ENCODE assay signal across 10 cellular contexts in genomic region chr14:105088812-105089745, GRCh38. TPM values are rescaled to one million over a fixed set of nuclear protein-coding genes. Genes with fewer than 3 reads are reported as not detected.
DNase-seq lines count a peak whose midpoint lies in the region; ATAC-seq and TF ChIP-seq lines count a peak whose summit lies in the region.
"Had no signal": no experiment of that assay in that cellular context is flagged by ENCODE, and none has a peak within 500 bp of the region (broad histone marks: within the 10 kb centered on the region; RNA-seq: fewer than 3 reads in every experiment).

No MANE protein-coding gene starts in this region.

- no CpG with 5 or more reads among the region's 24 CpGs for WGBS in trophoblast cell (ENCODE audit: extremely low coverage, insufficient coverage, insufficient read length)

- H2AFZ ChIP-seq in trophoblast cell (ENCODE audit: insufficient read depth, low read length, poor library complexity), result no peak overlapping the region

- H3K4me2 ChIP-seq in trophoblast cell (ENCODE audit: low read length), result peak overlapping the region; percentile 52
- H3K4me2 ChIP-seq: SK-N-SH had no signal

- no peak overlapping the region for H4K12ac ChIP-seq in trophoblast cell (ENCODE audit: low read depth, low read length)

- peaks cover 3% of the 10 kb centered on the region for H3K79me2 ChIP-seq in trophoblast cell (ENCODE audit: control insufficient read depth, insufficient read depth, low read length, poor library complexity)

- no peaks in the 10 kb centered on the region for H3K9me3 Mint-ChIP-seq in CD8-positive, alpha-beta T cell
- H3K9me3 Mint-ChIP-seq in HFFc6, result no peaks in the 10 kb centered on the region

- H3K4me1 ChIP-seq in CD8-positive, alpha-beta T cell (ENCODE audit: insufficient read depth, low read length), result peaks cover 47% of the 10 kb centered on the region
- peaks cover 42 to 53% of the 10 kb centered on the region in 2 experiments for H3K4me1 ChIP-seq in trophoblast cell (ENCODE audit: control insufficient read depth in 1 of 2, insufficient read depth in 2 of 2, low read length in 2 of 2)

- no peak overlapping the region for H3K4ac ChIP-seq in trophoblast cell (ENCODE audit: low read depth, low read length)

- H3K27ac ChIP-seq in CD8-positive, alpha-beta T cell (ENCODE audit: low read depth, low read length), result no peak overlapping the region
- peak overlapping the region; percentile 48 for H3K27ac ChIP-seq in trophoblast cell (ENCODE audit: low read depth, low read length)
- H3K27ac ChIP-seq: right lobe of liver had no signal

- H3K4me3 Mint-ChIP-seq in CD8-positive, alpha-beta T cell, result peak overlapping the region; percentile 74
- peak overlapping the region; percentile 53 for H3K4me3 Mint-ChIP-seq in HFFc6

- no peaks in the 10 kb centered on the region for H3K27me3 ChIP-seq in CD8-positive, alpha-beta T cell (ENCODE audit: insufficient read depth, low read length)
- no peaks in the 10 kb centered on the region for H3K27me3 ChIP-seq in trophoblast cell (ENCODE audit: insufficient read depth, low read length)

- POLR2A ChIA-PET in CD8-positive, alpha-beta T cell (lab: Charles Lee), result interaction anchor here (0.6 to 3.5 kb wide), 2 partner anchors 23 to 24 kb away, joined by 3 to 36 read pairs; partner anchors contain the start of gene GPR132

- no peak overlapping the region for H3K4me3 ChIP-seq in CD8-positive, alpha-beta T cell (ENCODE audit: low read depth, low read length)
- peak overlapping the region; percentile 13 for H3K4me3 ChIP-seq in trophoblast cell (ENCODE audit: low read depth, low read length)
- H3K4me3 ChIP-seq: right lobe of liver had no signal

- H3K18ac ChIP-seq in trophoblast cell (ENCODE audit: low read length), result peak overlapping the region; percentile 5

- H3K36me3 Mint-ChIP-seq in CD8-positive, alpha-beta T cell, result no peaks in the 10 kb centered on the region
- peaks cover 2% of the 10 kb centered on the region; the same call in 1 of the 2 replicates for H3K36me3 Mint-ChIP-seq in HFFc6 (ENCODE audit: low read depth)

- TF ChIP-seq CTCF in CD8-positive, alpha-beta T cell (IDR thresholded peaks at IDR 0.05), result no peak
- TF ChIP-seq CTCF in HFFc6 (IDR thresholded peaks at IDR 0.05), result no peak

- no peaks in the 10 kb centered on the region for H3K27me3 Mint-ChIP-seq in CD8-positive, alpha-beta T cell (ENCODE audit: low read depth)
- peaks cover 5% of the 10 kb centered on the region; the same call in 1 of the 2 replicates for H3K27me3 Mint-ChIP-seq in HFFc6 (ENCODE audit: insufficient read depth)

- intact Hi-C loops in CD8-positive, alpha-beta T cell (cut with DNase I, micrococcal nuclease), result loop anchor here in 1 of 2 experiments (5.0 kb wide), 1 partner anchor 42 kb away; no protein-coding TSS in a partner anchor

- no peak overlapping the region for H3K9ac ChIP-seq in trophoblast cell (ENCODE audit: low read length)
- H3K9ac ChIP-seq: SK-N-SH had no signal

- H3K27ac Mint-ChIP-seq in CD8-positive, alpha-beta T cell, result no peak overlapping the region
- H3K27ac Mint-ChIP-seq in HFFc6, result peak overlapping the region; percentile 91

- H3K4me1 Mint-ChIP-seq in CD8-positive, alpha-beta T cell (ENCODE audit: low read depth), result peaks cover 13% of the 10 kb centered on the region
- H3K4me1 Mint-ChIP-seq in HFFc6 (ENCODE audit: low read depth), result peaks cover 32% of the 10 kb centered on the region

- ATAC-seq in CD8-positive, alpha-beta T cell, result no peak
- ATAC-seq in HG03342 (IDR thresholded peaks at IDR 0.05; ENCODE audit: unreplicated experiment), result no peak
- ATAC-seq in SK-N-SH treated with all-trans-retinoic acid at 6 μM for 48 hours, result no peak

- H3K23ac ChIP-seq in trophoblast cell (ENCODE audit: low read length), result no peak overlapping the region

- no peak for DNase-seq in CD8-positive, alpha-beta T cell
- no peak for DNase-seq in HFFc6
- DNase-seq in ecto neural progenitor cell (ENCODE audit: low spot score), result peak; percentile 51
- DNase-seq in trophoblast cell, result no peak
- no peak for DNase-seq in nucleus accumbens (lab: John Stamatoyannopoulos, UW)
- DNase-seq: NCI-H146 had no signal

- peaks cover 26% of the 10 kb centered on the region for H3K79me1 ChIP-seq in trophoblast cell (ENCODE audit: low read length)

- H3K14ac ChIP-seq in trophoblast cell (ENCODE audit: low read length), result no peak overlapping the region

- no peak overlapping the region for H4K91ac ChIP-seq in trophoblast cell (ENCODE audit: low read depth, low read length)

- peak overlapping the region; percentile 7 for H2BK12ac ChIP-seq in trophoblast cell (ENCODE audit: low read length)

- no peaks in the 10 kb centered on the region for H3K36me3 ChIP-seq in CD8-positive, alpha-beta T cell (ENCODE audit: insufficient read depth, low read length)
- no peaks in the 10 kb centered on the region for H3K36me3 ChIP-seq in trophoblast cell (ENCODE audit: control insufficient read depth in 1 of 2, insufficient read depth in 2 of 2, low read length in 2 of 2)
- H3K36me3 ChIP-seq: right lobe of liver had no signal

- no peak overlapping the region for H2BK120ac ChIP-seq in trophoblast cell (ENCODE audit: insufficient read depth, low read length, poor library complexity)

- no peak overlapping the region for H4K8ac ChIP-seq in trophoblast cell (ENCODE audit: low read depth, low read length)

- peak overlapping the region; percentile 15 for H2AK5ac ChIP-seq in trophoblast cell (ENCODE audit: low read length)

- CTCF ChIA-PET in CD8-positive, alpha-beta T cell (lab: Charles Lee), result interaction anchor here (0.8 to 10.0 kb wide), 14 partner anchors 16 to 263 kb away, joined by 3 to 213 read pairs (median 6); partner anchors contain the start of gene GPR132

- H3K9me3 ChIP-seq in CD8-positive, alpha-beta T cell (ENCODE audit: low read length), result no peaks in the 10 kb centered on the region
- no peaks in the 10 kb centered on the region for H3K9me3 ChIP-seq in trophoblast cell (ENCODE audit: insufficient read depth, low read depth, low read length)
- H3K9me3 ChIP-seq: right lobe of liver, SK-N-SH had no signal

- H2BK5ac ChIP-seq in trophoblast cell (ENCODE audit: low read depth, low read length, poor library complexity), result no peak overlapping the region

TF ChIP-seq in SK-N-SH treated with all-trans-retinoic acid at 6 μM for 48 hours, 23 proteins besides CTCF, POLR2A, EP300 and RAD21:
- TF ChIP-seq TOX (CRISPR knock-in tag; IDR thresholded peaks at IDR 0.05; ENCODE audit: borderline replicate concordance) (no peak), CSRNP3 (CRISPR knock-in tag; IDR thresholded peaks at IDR 0.05) (no peak), CSDC2 (CRISPR knock-in tag; IDR thresholded peaks at IDR 0.05) (no peak)
TF ChIP-seq in SK-N-SH treated with all-trans-retinoic acid at 6 μM for 48 hours: peak in this region for 0.

RNA-seq across cellular contexts. Expression of gene GPR132, which starts 23.8 kb away (rescaled TPM):
- total RNA-seq in CD8-positive, alpha-beta T cell, result 100 to 1,000 TPM in 1 of 2 experiments, 10 to 100 TPM in 1; 91.8 to 101 TPM
- total RNA-seq in HFFc6 (2021; fragmentation: NEBNext Ultra II Directional; extraction: Animal tissue kit (Norgen Biotek cat#: 25700)), result under 1 TPM in 2 of 6 experiments, not detected in 4; 0.05 to 0.14 TPM
- polyA plus RNA-seq in trophoblast cell (2013), result 0.04 and 0.10 TPM in 2 replicates
- polyA plus RNA-seq: SK-N-SH had no signal

Comparison
In these comparisons a context has a peak if more than half of its experiments do, and no peak if none do; other contexts are left out.
1. RNA of gene GPR132, which starts 23.8 kb away (total RNA-seq): 91.8 to 101 TPM in CD8-positive, alpha-beta T cell; 0.05 to 0.14 TPM in HFFc6; every median in the first group is over 10 times any median in the second.